In the genomic region with DNA sequence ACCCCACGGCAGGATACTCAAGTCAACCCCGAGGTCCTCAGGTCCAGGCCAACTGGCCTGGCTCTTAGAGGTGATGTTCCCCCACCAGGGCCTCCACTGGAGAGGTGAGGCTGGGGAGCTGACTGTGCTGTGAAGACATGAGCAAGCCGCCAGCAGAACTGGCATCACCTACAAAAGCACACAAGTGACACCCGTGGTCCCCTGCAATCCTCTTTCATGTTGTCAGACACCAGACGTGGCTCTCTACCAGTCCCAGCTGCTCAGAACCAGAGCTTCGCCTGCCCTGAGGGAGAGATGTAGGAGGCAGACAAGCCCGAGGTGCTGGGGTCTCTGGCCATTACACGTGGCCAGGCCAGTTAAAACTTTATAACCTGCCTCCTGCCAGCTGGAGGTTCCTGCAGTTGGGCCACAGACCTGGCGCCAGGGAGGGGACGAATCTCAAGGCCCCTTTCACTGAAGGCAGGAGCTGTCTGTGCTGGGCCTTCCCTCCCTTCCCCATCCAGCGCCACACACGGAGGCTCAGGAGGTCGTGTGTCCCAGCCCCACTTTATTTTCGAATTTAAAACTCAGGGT, we compare ENCODE assay signal across 8 cellular contexts. TPM values are rescaled to one million over a fixed set of nuclear protein-coding genes. Genes with fewer than 3 reads are reported as not detected.
DNase-seq lines count a peak whose midpoint lies in the region; ATAC-seq and TF ChIP-seq lines count a peak whose summit lies in the region.

No MANE protein-coding gene starts in this region.

- no peak for TF ChIP-seq CTCF in colonic mucosa (IDR thresholded peaks at IDR 0.05)
- no peak for TF ChIP-seq CTCF in ovary (IDR thresholded peaks at IDR 0.05)

- ATAC-seq in GM19035 (IDR thresholded peaks at IDR 0.05; ENCODE audit: unreplicated experiment) (no peak), HG03378 (IDR thresholded peaks at IDR 0.05; ENCODE audit: unreplicated experiment) (no peak), GM19395 (IDR thresholded peaks at IDR 0.05; ENCODE audit: unreplicated experiment) (no peak)

- H3K27me3 ChIP-seq in colonic mucosa, result no peaks in the 10 kb centered on the region
- no peaks in the 10 kb centered on the region for H3K27me3 ChIP-seq in ovary

- no peaks in the 10 kb centered on the region for H3K4me1 ChIP-seq in colonic mucosa
- peaks cover 5% of the 10 kb centered on the region for H3K4me1 ChIP-seq in ovary (ENCODE audit: insufficient read depth)

- 43 to 59% (median 52%) methylated on average over 14 of the region's 14 CpGs for WGBS in ovary, 3 donors

- no peak for TF ChIP-seq POLR2A in ovary (IDR thresholded peaks at IDR 0.05)

- H3K27ac ChIP-seq in colonic mucosa (peak overlapping the region; percentile 64), ovary (peak overlapping the region; percentile 59 to 75)

- H3K4me3 ChIP-seq in colonic mucosa (peak overlapping the region; percentile 8), ovary (no peak overlapping the region)

- intact Hi-C loops in colonic mucosa (cut with DNase I), result loop anchor here (5.0 to 10.0 kb wide), 2 partner anchors 126 to 989 kb away; a partner anchor contains a TSS
- intact Hi-C loops in ovary (cut with DNase I), result loop anchor here (5.0 to 10.0 kb wide), 5 partner anchors 46 to 989 kb away; partner anchors contain the start of gene SAMD8 (in 2 of the 4)

- H3K9ac ChIP-seq in colonic mucosa (ENCODE audit: low read depth in 2 of 2, low read length in 2 of 2), result peak overlapping the region; percentile 51 to 61

- peaks cover 5% of the 10 kb centered on the region for H3K36me3 ChIP-seq in colonic mucosa
- no peaks in the 10 kb centered on the region for H3K36me3 ChIP-seq in ovary

- no peak for TF ChIP-seq EP300 in ovary (IDR thresholded peaks at IDR 0.05)

- DNase-seq in EL, result peak; percentile 13
- DNase-seq in NCI-H2171 treated with DMSO at 0.1 percent for 48 hours (lab: John Stamatoyannopoulos, UW), result peak; percentile 74
- DNase-seq in colonic mucosa, result peak; percentile 42
- peak in 3 of 5 donors; percentile 32 to 40 (median 37) for DNase-seq in ovary
- no peak for DNase-seq in OCI-M1 (lab: John Stamatoyannopoulos, UW)

- H3K9me3 ChIP-seq in colonic mucosa (no peaks in the 10 kb centered on the region), ovary (no peaks in the 10 kb centered on the region)

RNA-seq across cellular contexts. Expression of gene COMTD1, which starts 2.2 kb away (rescaled TPM):
- total RNA-seq in colonic mucosa (100 to 1,000 TPM in 1 of 2 donors, 10 to 100 TPM in 1; 62.6 to 117 TPM), ovary (10 to 100 TPM; 14.2 to 37.3 (median 18.4) TPM)
- 10 to 100 TPM in 1 of 2 donors, not detected in 1; 15.4 TPM for polyA plus RNA-seq in ovary

RNA-seq across cellular contexts. Expression of gene VDAC2, which starts 22.9 kb away (rescaled TPM):
- total RNA-seq in colonic mucosa (100 to 1,000 TPM; 314 to 430 TPM), ovary (100 to 1,000 TPM; 106 to 170 (median 125) TPM)
- polyA plus RNA-seq in ovary, result 100 to 1,000 TPM; 141 to 252 TPM
